In the genomic region with DNA sequence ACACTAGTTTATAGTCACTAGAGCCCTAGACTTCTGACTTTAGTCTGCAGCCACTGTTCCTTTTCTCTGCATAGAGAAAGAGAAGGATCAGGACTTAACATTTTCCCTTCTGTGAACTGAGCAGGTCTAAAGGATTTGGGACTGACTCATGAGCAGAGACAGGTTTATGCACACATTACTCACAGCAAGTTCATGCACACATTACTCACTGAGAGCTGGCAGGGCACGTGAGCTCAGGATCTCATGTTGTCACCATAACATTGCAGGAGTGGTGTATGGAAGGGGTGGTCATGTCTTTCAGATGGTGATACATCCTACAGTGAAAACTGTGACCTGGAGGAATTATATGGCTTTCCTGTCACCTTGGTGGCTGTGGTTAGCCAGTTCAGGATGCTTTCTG, we compare ENCODE assay signal across 16 cellular contexts. TPM values are rescaled to one million over a fixed set of nuclear protein-coding genes. Genes with fewer than 3 reads are reported as not detected.
A peak's percentile ranks its signal among the peaks of the same experiment; 100 is the strongest.
DNase-seq lines count a peak whose midpoint lies in the region; ATAC-seq and TF ChIP-seq lines count a peak whose summit lies in the region.
"Had no signal": no experiment of that assay in that cellular context is flagged by ENCODE, and none has a peak within 500 bp of the region (broad histone marks: within the 10 kb centered on the region; RNA-seq: fewer than 3 reads in every experiment).

No MANE protein-coding gene starts in this region.

- POLR2A ChIA-PET in CD4-positive, alpha-beta T cell (lab: Charles Lee): no interaction called here

- no peaks in the 10 kb centered on the region for H3K27me3 ChIP-seq in thyroid gland
- no peaks in the 10 kb centered on the region for H3K27me3 ChIP-seq in CD4-positive, alpha-beta T cell (ENCODE audit: control insufficient read depth, insufficient read depth, low read length)
- H3K27me3 ChIP-seq: testis had no signal

- TF ChIP-seq POLR2A in thyroid gland (IDR thresholded peaks at IDR 0.05): no peak

- H3K4me3 ChIP-seq in HFF-Myc (replicated peaks; ENCODE audit: low read depth, low read length) (no peak overlapping the region), astrocyte of the cerebellum (ENCODE audit: low read depth, low read length) (no peak overlapping the region), thyroid gland (replicated peaks in 1 of 3) (no peak overlapping the region)
- H3K4me3 ChIP-seq: testis had no signal

- H3K4me1 Mint-ChIP-seq in CD4-positive, alpha-beta T cell (ENCODE audit: low read depth): no peaks in the 10 kb centered on the region
- H3K4me1 Mint-ChIP-seq: B cell, memory B cell had no signal

- CTCF ChIA-PET in CD4-positive, alpha-beta T cell (lab: Charles Lee): no interaction called here

- ATAC-seq in CD4-positive, alpha-beta T cell (ENCODE audit: poor library complexity): no peak

- peak; percentile 84 for DNase-seq in 8988T
- peak; percentile 40 for DNase-seq in HFF-Myc (ENCODE audit: extremely low read depth, low read depth)
- DNase-seq in astrocyte of the cerebellum (ENCODE audit: low read depth): peak; percentile 29
- peak; percentile 66 for DNase-seq in glomerular visceral epithelial cell (ENCODE audit: extremely low spot score)
- no peak for DNase-seq in thyroid gland
- no peak for DNase-seq in CD4-positive, alpha-beta T cell
- DNase-seq in DMS 273 treated with DMSO at 0.1 percent for 48 hours (lab: John Stamatoyannopoulos, UW): no peak
- no peak for DNase-seq in NK-92 (lab: John Stamatoyannopoulos, UW; ENCODE audit: unreplicated experiment)
- DNase-seq: activated T-cell treated with anti-CD3 and anti-CD28 coated beads for 4 hours, GF-D8, NCI-H187, testis had no signal

- H3K4me1 ChIP-seq in thyroid gland: no peaks in the 10 kb centered on the region
- H3K4me1 ChIP-seq: parathyroid adenoma, testis had no signal

- intact Hi-C loops in thyroid gland (cut with DNase I): no loop called here
- intact Hi-C loops in CD4-positive, alpha-beta T cell (cut with DNase I, micrococcal nuclease): no loop called here

- no peak overlapping the region for H3K27ac Mint-ChIP-seq in CD4-positive, alpha-beta T cell
- H3K27ac Mint-ChIP-seq: B cell, memory B cell had no signal

- 93 to 100% methylated on average over 1 of the region's 1 CpG for WGBS in thyroid gland, 2 donors

- H3K36me3 Mint-ChIP-seq in CD4-positive, alpha-beta T cell (ENCODE audit: low read depth): peaks cover 86% of the 10 kb centered on the region

- H3K9me3 ChIP-seq in thyroid gland: no peaks in the 10 kb centered on the region
- no peaks in the 10 kb centered on the region for H3K9me3 ChIP-seq in CD4-positive, alpha-beta T cell (ENCODE audit: control insufficient read depth, low read length)
- H3K9me3 ChIP-seq: testis had no signal

- in situ Hi-C loops in astrocyte of the cerebellum (cut with HindIII; ENCODE audit: low sequenced_read_pairs): no loop called here

- no peaks in the 10 kb centered on the region for H3K9me3 Mint-ChIP-seq in CD4-positive, alpha-beta T cell
- H3K9me3 Mint-ChIP-seq: brain, memory B cell had no signal

- H3K36me3 ChIP-seq in thyroid gland: peaks cover 28 to 37% of the 10 kb centered on the region in 2 donors

- TF ChIP-seq CTCF in HFF-Myc (IDR thresholded peaks at IDR 0.05; ENCODE audit: low read depth, low read length, missing control alignments) (no peak), astrocyte of the cerebellum (IDR thresholded peaks at IDR 0.05; ENCODE audit: low read depth, low read length, missing control alignments) (no peak), thyroid gland (IDR thresholded peaks at IDR 0.05) (no peak)
- no peak for TF ChIP-seq CTCF in CD4-positive, alpha-beta T cell (IDR thresholded peaks at IDR 0.05)

- H3K27me3 Mint-ChIP-seq in CD4-positive, alpha-beta T cell: no peaks in the 10 kb centered on the region
- H3K27me3 Mint-ChIP-seq: B cell, brain, memory B cell had no signal

- H3K4me3 Mint-ChIP-seq in CD4-positive, alpha-beta T cell: no peak overlapping the region
- H3K4me3 Mint-ChIP-seq: B cell, brain, memory B cell had no signal

- no peak overlapping the region for H3K27ac ChIP-seq in thyroid gland
- no peak overlapping the region for H3K27ac ChIP-seq in CD4-positive, alpha-beta T cell (ENCODE audit: low read depth, low read length)
- H3K27ac ChIP-seq: parathyroid adenoma, testis had no signal

RNA-seq across cellular contexts. Expression of a gene that starts 56.4 kb away (rescaled TPM):
- 10 to 100 TPM; 23.1 to 56.5 (median 29.0) TPM for total RNA-seq in thyroid gland
- total RNA-seq in CD4-positive, alpha-beta T cell: 10 to 100 TPM; 33.0 to 36.7 TPM

Comparison
In these comparisons a context has a peak if more than half of its experiments do, and no peak if none do; other contexts are left out.
1. DNase-seq: peak in 8988T (single experiment), HFF-Myc (single experiment), astrocyte of the cerebellum (single experiment) and glomerular visceral epithelial cell (single experiment); none in thyroid gland (0 of 2), CD4-positive, alpha-beta T cell (0 of 10), DMS 273 treated with DMSO at 0.1 percent for 48 hours (single experiment) and NK-92 (single experiment).